ENCODE assay signal across 1 cellular context in the genomic region with DNA sequence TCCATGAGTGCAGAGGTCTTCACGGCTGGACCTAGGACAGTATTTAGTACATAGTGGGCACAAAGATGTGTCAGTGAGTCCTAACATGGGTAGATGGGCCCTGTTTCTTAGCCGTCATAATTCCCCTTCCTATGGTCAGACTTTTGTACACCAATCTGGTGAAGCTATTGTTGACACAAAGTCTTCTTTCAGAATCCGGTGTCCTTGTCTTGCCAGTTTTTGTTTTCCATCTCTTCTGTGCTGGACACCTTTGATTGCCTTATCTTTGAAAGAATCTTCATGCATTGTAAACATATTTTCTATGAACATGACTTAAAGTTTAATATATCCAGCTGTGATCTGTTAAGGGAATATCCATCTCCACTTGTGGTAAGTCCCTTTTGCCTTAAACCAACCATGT.
TF ChIP-seq lines count a peak whose summit lies in the region.

No MANE protein-coding gene starts in this region.

TF ChIP-seq in K562, 482 proteins besides CTCF, POLR2A, EP300 and RAD21 (continued from another document):
- TF ChIP-seq CSDE1 (IDR thresholded peaks at IDR 0.05) (no peak), NFE2L1 (tag; IDR thresholded peaks at IDR 0.05; ENCODE audit: borderline replicate concordance, low read depth) (no peak), TFAP4 (CRISPR knock-in tag; IDR thresholded peaks at IDR 0.05; ENCODE audit: borderline replicate concordance) (no peak), ZNF121 (CRISPR knock-in tag; conservative IDR thresholded peaks at IDR 0.05) (no peak), RHOXF2B (CRISPR knock-in tag; conservative IDR thresholded peaks at IDR 0.05) (no peak)
TF ChIP-seq in K562: peak in this region for 0.
